17 cellular contexts compared by ENCODE assay signal in genomic region chr1:8863138-8863537, GRCh38. TPM values are rescaled to one million over a fixed set of nuclear protein-coding genes. Genes with fewer than 3 reads are reported as not detected.
DNase-seq lines count a peak whose midpoint lies in the region; ATAC-seq, FAIRE-seq and TF ChIP-seq lines count a peak whose summit lies in the region.
"Had no signal": no experiment of that assay in that cellular context is flagged by ENCODE, and none has a peak within 500 bp of the region (broad histone marks: within the 10 kb centered on the region; RNA-seq: fewer than 3 reads in every experiment).

No MANE protein-coding gene starts in this region.

- TF ChIP-seq RAD21 in K562 (CRISPR knock-in tag; conservative IDR thresholded peaks at IDR 0.05 in 1 of 2, IDR thresholded peaks at IDR 0.05 in 1 of 2): no peak

- ATAC-seq in K562: no peak
- ATAC-seq: left cardiac atrium had no signal

- no peaks in the 10 kb centered on the region for H3K9me3 Mint-ChIP-seq in T-helper 2 cell treated with Interferon-gamma antibody and Interleukin-4, amounts not matched to agents 5 μg/mL and 100 μg/mL, for 36 hours
- H3K9me3 Mint-ChIP-seq in CD14-positive monocyte: no peaks in the 10 kb centered on the region
- H3K9me3 Mint-ChIP-seq: CD4-positive, CD25-positive, alpha-beta regulatory T cell; mesothelial cell of epicardium had no signal

- H3K9me1 ChIP-seq in K562 (ENCODE audit: control insufficient read depth, insufficient read depth, low read length): peaks cover 14% of the 10 kb centered on the region

- peak overlapping the region; percentile 52 for H3K27ac Mint-ChIP-seq in T-helper 2 cell treated with Interferon-gamma antibody and Interleukin-4, amounts not matched to agents 5 μg/mL and 100 μg/mL, for 36 hours
- H3K27ac Mint-ChIP-seq in CD14-positive monocyte: peak overlapping the region in 5 of 7 donors; percentile 24 to 82 (median 63)
- H3K27ac Mint-ChIP-seq: mesothelial cell of epicardium had no signal

- peaks cover 39% of the 10 kb centered on the region for H3K79me2 ChIP-seq in K562 (ENCODE audit: control insufficient read depth, insufficient read depth, low read length)

- H3K4me3 Mint-ChIP-seq in T-helper 2 cell treated with Interferon-gamma antibody and Interleukin-4, amounts not matched to agents 5 μg/mL and 100 μg/mL, for 36 hours: no peak overlapping the region
- no peak overlapping the region for H3K4me3 Mint-ChIP-seq in CD14-positive monocyte
- H3K4me3 Mint-ChIP-seq: CD4-positive, CD25-positive, alpha-beta regulatory T cell; mesothelial cell of epicardium had no signal

- TF ChIP-seq POLR2A in K562 (conservative IDR thresholded peaks at IDR 0.05): no peak; the same call in 1 of the 2 replicates

- peaks cover 51% of the 10 kb centered on the region for H3K4me1 Mint-ChIP-seq in T-helper 2 cell treated with Interferon-gamma antibody and Interleukin-4, amounts not matched to agents 5 μg/mL and 100 μg/mL, for 36 hours (ENCODE audit: low read depth)
- H3K4me1 Mint-ChIP-seq in CD14-positive monocyte: peaks cover 32% of the 10 kb centered on the region

- no peak overlapping the region for H2AFZ ChIP-seq in K562 (ENCODE audit: low read depth, low read length)

- H3K27me3 Mint-ChIP-seq in T-helper 2 cell treated with Interferon-gamma antibody and Interleukin-4, amounts not matched to agents 5 μg/mL and 100 μg/mL, for 36 hours (ENCODE audit: low read depth): no peaks in the 10 kb centered on the region
- no peaks in the 10 kb centered on the region for H3K27me3 Mint-ChIP-seq in CD14-positive monocyte (ENCODE audit: low read depth in 3 of 3)
- H3K27me3 Mint-ChIP-seq: CD4-positive, CD25-positive, alpha-beta regulatory T cell had no signal

- in situ Hi-C loops in K562 (cut with MboI): no loop called here

- FAIRE-seq in K562 (lab: Jason Lieb, UNC): no peak
- FAIRE-seq: colon, endometrium had no signal

- no peak for TF ChIP-seq EP300 in K562 (IDR thresholded peaks at IDR 0.05; ENCODE audit: low read length)

- CTCF ChIA-PET in K562 (lab: Yijun Ruan, JAX; ENCODE audit: low intra/inter-chr PET ratio): no interaction called here

- H3K27me3 ChIP-seq in K562 (ENCODE audit: control insufficient read depth in 2 of 2, insufficient read depth in 2 of 2, low read length in 2 of 2): no peaks in the 10 kb centered on the region
- H3K27me3 ChIP-seq: upper lobe of right lung had no signal

- peaks cover 11% of the 10 kb centered on the region in 2 experiments for H3K4me1 ChIP-seq in K562 (replicated peaks in 1 of 2; ENCODE audit: control insufficient read depth in 2 of 2, insufficient read depth in 2 of 2, low read length in 2 of 2)
- H3K4me1 ChIP-seq: HAP-1 had no signal

- H3K9ac ChIP-seq in SK-N-MC (ENCODE audit: insufficient read length) (no peak overlapping the region), K562 (ENCODE audit: insufficient read depth in 1 of 2, low read depth in 2 of 2, low read length in 2 of 2) (peak overlapping the region in 1 of 2 experiments; percentile 37; a peak in 1 of 4 replicates)

- DNase-seq in T-helper 2 cell treated with Interferon-gamma antibody and Interleukin-4, amounts not matched to agents 5 μg/mL and 100 μg/mL, for 36 hours (ENCODE audit: low spot score): no peak
- no peak for DNase-seq in T-helper 2 cell
- DNase-seq in CD14-positive monocyte (ENCODE audit: low spot score): no peak
- DNase-seq in SK-N-MC (ENCODE audit: low read depth, low spot score): no peak
- no peak for DNase-seq in K562 (ENCODE audit: extremely low read depth in 1 of 4, low spot score in 3 of 4)
- no peak for DNase-seq in COLO829 (ENCODE audit: low spot score)
- no peak for DNase-seq in foreskin melanocyte
- DNase-seq in NCI-H1048 (lab: John Stamatoyannopoulos, UW): no peak
- DNase-seq: hypothalamus, left cardiac atrium, NCI-H187, upper lobe of right lung had no signal

- BruUV-seq in K562 (replicated peaks; lab: Mats Ljungman, UMichigan): no TSS peak

- WGBS in K562 (ENCODE audit: insufficient coverage, low coverage, missing lambda C conversion rate): 90% methylated on average over 6 of the region's 7 CpGs

- peaks cover 97% of the 10 kb centered on the region for H3K36me3 ChIP-seq in SK-N-MC (ENCODE audit: insufficient read depth, low read length)
- H3K36me3 ChIP-seq in K562 (ENCODE audit: control insufficient read depth, insufficient read depth, low read length): peaks cover 98% of the 10 kb centered on the region

- no peak overlapping the region for H3K4me3 ChIP-seq in SK-N-MC
- H3K4me3 ChIP-seq in K562: no peak overlapping the region
- H3K4me3 ChIP-seq: HAP-1, upper lobe of right lung had no signal

- TF ChIP-seq CTCF in CD14-positive monocyte (IDR thresholded peaks at IDR 0.05): no peak
- TF ChIP-seq CTCF in K562 (IDR thresholded peaks at IDR 0.05 in 2 of 3, conservative IDR thresholded peaks at IDR 0.05 in 1 of 3; ENCODE audit: insufficient read depth in 2 of 3, low read depth in 1 of 3, low read length in 3 of 3): no peak

- H3K9me3 ChIP-seq in SK-N-MC (ENCODE audit: low read depth, low read length) (no peaks in the 10 kb centered on the region), K562 (replicated peaks; ENCODE audit: control insufficient read depth, insufficient read depth, low read depth, low read length) (no peaks in the 10 kb centered on the region)
- H3K9me3 ChIP-seq: HAP-1, upper lobe of right lung had no signal

- POLR2A ChIA-PET in K562 (lab: Yijun Ruan, JAX): interaction anchor here (0.6 to 14.9 kb wide), 10 partner anchors 9 to 142 kb away, joined by 3 to 219 read pairs (median 5); partner anchors contain the start of gene ENO1

- H3K27ac ChIP-seq in SK-N-MC (peak overlapping the region; percentile 46), K562 (ENCODE audit: extremely low read depth, low read depth, low read length) (no peak overlapping the region)
- H3K27ac ChIP-seq: upper lobe of right lung had no signal

- peaks cover 90% of the 10 kb centered on the region for H3K36me3 Mint-ChIP-seq in T-helper 2 cell treated with Interferon-gamma antibody and Interleukin-4, amounts not matched to agents 5 μg/mL and 100 μg/mL, for 36 hours (ENCODE audit: low read depth)
- H3K36me3 Mint-ChIP-seq in CD14-positive monocyte: peaks cover 89 to 94% of the 10 kb centered on the region in 2 donors

- peaks cover 81% of the 10 kb centered on the region for H4K20me1 ChIP-seq in K562 (replicated peaks; ENCODE audit: control insufficient read depth, insufficient read depth, low read length)

- H3K4me2 ChIP-seq in K562 (ENCODE audit: insufficient read depth, low read length): no peak overlapping the region

- intact Hi-C loops in CD14-positive monocyte (cut with micrococcal nuclease): no loop called here
- intact Hi-C loops in K562 (cut with micrococcal nuclease): no loop called here

TF ChIP-seq in K562, 482 proteins besides CTCF, POLR2A, EP300 and RAD21 (continues in another document):
- TF ChIP-seq POLR2G (IDR thresholded peaks at IDR 0.05; ENCODE audit: low read depth, low read length) (0 out of 2 replicates have a peak, but pooled peaks have one; percentile 7), RBFOX2 (IDR thresholded peaks at IDR 0.05; ENCODE audit: low read depth, low read length) (0 out of 2 replicates have a peak, but pooled peaks have one; percentile 16), POLR2AphosphoS5 (IDR thresholded peaks at IDR 0.05; ENCODE audit: control insufficient read depth, insufficient read depth, low read depth, low read length) (peak; percentile 46), SUPT5H (IDR thresholded peaks at IDR 0.05) (0 out of 2 replicates have a peak, but pooled peaks have one; percentile 4)

RNA-seq across cellular contexts. Expression of gene ENO1, which starts 15.3 kb away (rescaled TPM):
- polyA plus RNA-seq in CD14-positive monocyte (1,000 to 10,000 TPM; 1,458 to 1,573 TPM), K562 (2011; rRNA removed) (3,253 and 3,807 TPM in 2 replicates), K562 (2014; fragmentation: Illumina TruSeq; extraction: Trizol) (2,868 and 3,193 TPM in 2 replicates), K562 (2014; fragmentation: Nextera tagmentation; extraction: Ambion mirVana) (1,000 to 10,000 TPM; 6,249 to 7,472 TPM), K562 (2014; rRNA removed) (2,249 and 2,310 TPM in 2 replicates)
- 790 and 1,193 TPM in 2 replicates for total RNA-seq in K562 (2011; cell fraction: chromatin; rRNA removed; ENCODE audit: low replicate concordance)
- total RNA-seq in K562 (2011; cell fraction: nucleolus; rRNA removed): 1,022 and 1,050 TPM in 2 replicates
- total RNA-seq in K562 (2011; cell fraction: nucleoplasm; rRNA removed): 987 and 1,019 TPM in 2 replicates
- total RNA-seq in K562 (2014; rRNA removed) (2,617 and 2,757 TPM in 2 replicates), K562 (2014; rRNA removed; fragmentation: Illumina TruSeq; extraction: Trizol) (2,118 and 2,410 TPM in 2 replicates), K562 (2015; rRNA removed; fragmentation: Illumina TruSeq; extraction: Trizol) (2,997 and 3,044 TPM in 2 replicates), K562 (2021) (2,642 and 2,717 TPM in 2 replicates)
- 3,902 and 3,930 TPM in 2 replicates for polyA plus RNA-seq in K562 (2011; cell fraction: cytosol; rRNA removed)
- 1,435 and 2,014 TPM in 2 replicates for polyA plus RNA-seq in K562 (2011; cell fraction: nucleus; rRNA removed)
- 2,677 and 3,119 TPM in 2 replicates for polyA plus RNA-seq in K562 (2012)
- polyA minus RNA-seq in K562 (2011; rRNA and poly(A)+ RNA removed): 3,327 and 3,913 TPM in 2 replicates
- polyA minus RNA-seq in K562 (2011; cell fraction: cytosol; rRNA and poly(A)+ RNA removed): 2,697 and 3,181 TPM in 2 replicates
- 390 and 803 TPM in 2 replicates for polyA minus RNA-seq in K562 (2011; cell fraction: nucleus; rRNA and poly(A)+ RNA removed)

RNA-seq across cellular contexts. Expression of gene RERE, which starts 45.7 kb away (rescaled TPM):
- polyA plus RNA-seq in CD14-positive monocyte (1 to 10 TPM; 1.2 to 3.8 TPM), K562 (2011; rRNA removed) (5.3 and 8.3 TPM in 2 replicates), K562 (2014; fragmentation: Illumina TruSeq; extraction: Trizol) (21.1 and 25.2 TPM in 2 replicates), K562 (2014; fragmentation: Nextera tagmentation; extraction: Ambion mirVana) (1 to 10 TPM; 3.0 to 5.4 TPM), K562 (2014; rRNA removed) (8.0 and 22.3 TPM in 2 replicates)
- total RNA-seq in K562 (2011; cell fraction: chromatin; rRNA removed; ENCODE audit: low replicate concordance): 171 and 273 TPM in 2 replicates
- total RNA-seq in K562 (2011; cell fraction: nucleolus; rRNA removed): 61.4 and 68.2 TPM in 2 replicates
- 135 and 159 TPM in 2 replicates for total RNA-seq in K562 (2011; cell fraction: nucleoplasm; rRNA removed)
- total RNA-seq in K562 (2014; rRNA removed) (14.2 and 14.4 TPM in 2 replicates), K562 (2014; rRNA removed; fragmentation: Illumina TruSeq; extraction: Trizol) (13.4 and 14.6 TPM in 2 replicates), K562 (2015; rRNA removed; fragmentation: Illumina TruSeq; extraction: Trizol) (12.9 and 14.2 TPM in 2 replicates), K562 (2021) (40.2 and 51.5 TPM in 2 replicates)
- polyA plus RNA-seq in K562 (2011; cell fraction: cytosol; rRNA removed): 5.1 and 11.3 TPM in 2 replicates
- 35.9 and 36.4 TPM in 2 replicates for polyA plus RNA-seq in K562 (2011; cell fraction: nucleus; rRNA removed)
- polyA plus RNA-seq in K562 (2012): 22.1 and 24.3 TPM in 2 replicates
- polyA minus RNA-seq in K562 (2011; rRNA and poly(A)+ RNA removed): 55.5 and 81.8 TPM in 2 replicates
- polyA minus RNA-seq in K562 (2011; cell fraction: cytosol; rRNA and poly(A)+ RNA removed): 45.2 and 50.4 TPM in 2 replicates
- polyA minus RNA-seq in K562 (2011; cell fraction: nucleus; rRNA and poly(A)+ RNA removed): 32.6 and 64.3 TPM in 2 replicates
